Comparison of ENCODE assay signal across 26 cellular contexts in the genomic region with DNA sequence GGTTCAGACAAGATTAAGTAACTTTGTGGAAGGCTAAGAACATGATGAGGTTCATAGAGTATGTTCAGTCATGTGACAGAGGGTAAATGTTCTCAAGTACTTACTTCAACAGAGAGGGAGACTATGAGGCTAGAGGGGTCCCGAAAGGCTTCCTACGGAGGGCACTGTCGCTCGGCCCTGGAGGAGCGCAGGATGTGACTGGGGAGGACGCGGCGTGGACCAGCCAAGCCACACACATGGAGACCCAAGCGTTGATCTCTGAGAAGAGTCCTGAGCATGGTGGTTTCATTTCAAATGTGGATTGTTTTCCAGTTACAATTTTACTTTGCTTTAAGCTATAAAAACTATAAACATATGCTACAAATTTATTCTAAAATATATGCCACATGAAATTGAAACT.
"Had no signal": no experiment of that assay in that cellular context is flagged by ENCODE, and none has a peak within 500 bp of the region (broad histone marks: within the 10 kb centered on the region; RNA-seq: fewer than 3 reads in every experiment).

No MANE protein-coding gene starts in this region.

- DNase-seq: colonic mucosa; cortex of kidney; dermis blood vessel endothelial cell; dorsolateral prefrontal cortex; effector CD4-positive, alpha-beta T cell; effector CD8-positive, alpha-beta T cell; effector memory CD4-positive, alpha-beta T cell; effector memory CD8-positive, alpha-beta T cell; endodermal cell; erythroblast; esophagus squamous epithelium; foreskin fibroblast; foreskin keratinocyte; foreskin melanocyte; gastrocnemius medialis; glutamatergic neuron; head of caudate nucleus; heart left ventricle; heart right ventricle had no signal

- H3K27me3 ChIP-seq: colonic mucosa, dorsolateral prefrontal cortex, esophagus muscularis mucosa, esophagus squamous epithelium, foreskin keratinocyte, gastrocnemius medialis, gastroesophageal sphincter, heart left ventricle, heart right ventricle had no signal

- H3K9me3 ChIP-seq: colonic mucosa, esophagus muscularis mucosa, esophagus squamous epithelium, gastrocnemius medialis, gastroesophageal sphincter, heart left ventricle, heart right ventricle had no signal

- H3K36me3 ChIP-seq: colonic mucosa, gastrocnemius medialis had no signal

- H3K4me3 ChIP-seq: colonic mucosa, coronary artery, esophagus muscularis mucosa, esophagus squamous epithelium, gastrocnemius medialis, gastroesophageal sphincter, heart left ventricle, heart right ventricle had no signal

- FAIRE-seq: colon, endometrium, endothelial cell of umbilical vein, frontal cortex had no signal
